ENCODE assay signal across 1 cellular context in genomic region chr2:133789743-133790142, GRCh38.
TF ChIP-seq lines count a peak whose summit lies in the region.

No MANE protein-coding gene starts in this region.

TF ChIP-seq in GM23338, 12 proteins besides CTCF, POLR2A, EP300 and RAD21 (continued from another document):
- no peak for TF ChIP-seq ZNF462 (CRISPR knock-in tag; IDR thresholded peaks at IDR 0.05)
- TF ChIP-seq REST (IDR thresholded peaks at IDR 0.05; ENCODE audit: unreplicated experiment): no peak
- no peak for TF ChIP-seq EZH2 (IDR thresholded peaks at IDR 0.05; ENCODE audit: low read depth, unreplicated experiment)
- TF ChIP-seq EZH2phosphoT487 (IDR thresholded peaks at IDR 0.05; ENCODE audit: unreplicated experiment): no peak
